Comparison of ENCODE assay signal across 15 cellular contexts in genomic region chr7:151793531-151793935, GRCh38.
DNase-seq lines count a peak whose midpoint lies in the region; ATAC-seq and TF ChIP-seq lines count a peak whose summit lies in the region.
"Had no signal": no experiment of that assay in that cellular context is flagged by ENCODE, and none has a peak within 500 bp of the region (broad histone marks: within the 10 kb centered on the region; RNA-seq: fewer than 3 reads in every experiment).

No MANE protein-coding gene starts in this region.

- POLR2A ChIA-PET in WTC11 (lab: Charles Lee), result no interaction called here
- POLR2A ChIA-PET in T-cell (lab: Charles Lee), result no interaction called here

- no peaks in the 10 kb centered on the region for H3K36me3 ChIP-seq in psoas muscle (ENCODE audit: insufficient read depth in 1 of 2, low read depth in 1 of 2)
- H3K36me3 ChIP-seq: esophagus muscularis mucosa had no signal

- H3K27me3 ChIP-seq in psoas muscle (ENCODE audit: insufficient read depth in 3 of 3, low read length in 2 of 3), result no peaks in the 10 kb centered on the region
- H3K27me3 ChIP-seq: esophagus muscularis mucosa had no signal

- peaks cover 33% of the 10 kb centered on the region for H3K4me1 ChIP-seq in psoas muscle

- CTCF ChIA-PET in WTC11 (lab: Charles Lee) (interaction anchor here (1.2 to 7.9 kb wide), 3 partner anchors 10 to 57 kb away, joined by 3 to 70 read pairs (median 4); no protein-coding TSS in a partner anchor), T-cell (lab: Charles Lee) (no interaction called here)

- H3K27me3 Mint-ChIP-seq in WTC11 (ENCODE audit: low read depth) (no peaks in the 10 kb centered on the region), T-cell (no peaks in the 10 kb centered on the region)
- H3K27me3 Mint-ChIP-seq: stimulated activated naive CD8-positive, alpha-beta T cell treated with anti-CD3 and anti-CD28 coated beads, Interleukin-15, amount 100 ng/mL, for 72 hours had no signal

- H3K27ac Mint-ChIP-seq in WTC11 (no peak overlapping the region), T-cell (no peak overlapping the region)
- H3K27ac Mint-ChIP-seq: HFFc6 had no signal

- peak; percentile 72 for DNase-seq in AG08395 (ENCODE audit: low spot score)
- peak; percentile 10 for DNase-seq in WTC11 (ENCODE audit: low spot score)
- peak; percentile 71 for DNase-seq in left ventricle myocardium superior
- DNase-seq in psoas muscle, result peak; percentile 79 to 87
- DNase-seq in NCI-H187 treated with DMSO at 0.1 percent for 48 hours (lab: John Stamatoyannopoulos, UW), result no peak
- DNase-seq in kidney glomerular epithelial cell (lab: John Stamatoyannopoulos, UW), result no peak
- DNase-seq in T-cell, result no peak
- DNase-seq: activated CD4-positive, alpha-beta T cell treated with anti-CD3 and anti-CD28 coated beads for 48 hours; activated T-cell treated with anti-CD3 and anti-CD28 coated beads, Interleukin-2, amount 50 U/mL, for 4 hours; HFFc6; NCI-H1417; NCI-H446 treated with DMSO at 0.1 percent for 48 hours; stimulated activated naive CD8-positive, alpha-beta T cell treated with anti-CD3 and anti-CD28 coated beads, Interleukin-15, amount 100 ng/mL, for 72 hours had no signal

- peaks cover 25% of the 10 kb centered on the region for H3K4me1 Mint-ChIP-seq in WTC11
- H3K4me1 Mint-ChIP-seq in T-cell, result peaks cover 26 to 50% (median 43%) of the 10 kb centered on the region in 3 donors

- TF ChIP-seq CTCF in WTC11 (IDR thresholded peaks at IDR 0.05), result no peak
- TF ChIP-seq CTCF in psoas muscle (IDR thresholded peaks at IDR 0.05), result no peak

- no peak overlapping the region for H3K4me3 ChIP-seq in psoas muscle
- H3K4me3 ChIP-seq: esophagus muscularis mucosa had no signal

- WGBS in psoas muscle, 3 donors, result 69 to 82% (median 72%) methylated on average over 14 of the region's 14 CpGs

- no peak overlapping the region for H3K4me3 Mint-ChIP-seq in WTC11
- no peak overlapping the region for H3K4me3 Mint-ChIP-seq in T-cell
- H3K4me3 Mint-ChIP-seq: activated T-cell treated with anti-CD3 and anti-CD28 coated beads, Interleukin-2, amount 50 U/mL, for 4 hours; HFFc6; stimulated activated naive CD8-positive, alpha-beta T cell treated with anti-CD3 and anti-CD28 coated beads, Interleukin-15, amount 100 ng/mL, for 72 hours had no signal

- no peaks in the 10 kb centered on the region for H3K9me3 ChIP-seq in psoas muscle
- H3K9me3 ChIP-seq: esophagus muscularis mucosa had no signal

- no peak overlapping the region for H3K27ac ChIP-seq in psoas muscle

- no peaks in the 10 kb centered on the region for H3K9me3 Mint-ChIP-seq in WTC11
- H3K9me3 Mint-ChIP-seq in T-cell, result no peaks in the 10 kb centered on the region
- H3K9me3 Mint-ChIP-seq: activated T-cell treated with anti-CD3 and anti-CD28 coated beads, Interleukin-2, amount 50 U/mL, for 4 hours; HFFc6; stimulated activated naive CD8-positive, alpha-beta T cell treated with anti-CD3 and anti-CD28 coated beads, Interleukin-15, amount 100 ng/mL, for 72 hours had no signal

- intact Hi-C loops in left ventricle myocardium superior (cut with micrococcal nuclease) (no loop called here), psoas muscle (cut with DNase I) (no loop called here)

- ATAC-seq in WTC11 (no peak), left ventricle myocardium superior (peak; percentile 42), psoas muscle (peak; percentile 34 to 59 (median 38)), T-cell (replicated peaks in 1 of 4) (no peak)
- ATAC-seq in activated CD4-positive, CD25-positive, alpha-beta regulatory T cell treated with anti-CD3 and anti-CD28 coated beads, Interleukin-2, amount 50 U/mL, for 24 hours, result no peak
- ATAC-seq: activated T-cell treated with anti-CD3 and anti-CD28 coated beads, Interleukin-2, amount 50 U/mL, for 4 hours; stimulated activated naive CD8-positive, alpha-beta T cell treated with anti-CD3 and anti-CD28 coated beads, Interleukin-15, amount 100 ng/mL, for 72 hours had no signal

- H3K36me3 Mint-ChIP-seq in WTC11, result no peaks in the 10 kb centered on the region
- H3K36me3 Mint-ChIP-seq in T-cell, result no peaks in the 10 kb centered on the region

TF ChIP-seq in WTC11, 78 proteins besides CTCF, POLR2A, EP300 and RAD21 (continues in another document):
- no peak for TF ChIP-seq SMAD3 (CRISPR knock-in tag; IDR thresholded peaks at IDR 0.05; ENCODE audit: borderline replicate concordance)
- TF ChIP-seq NR3C1 (CRISPR knock-in tag; conservative IDR thresholded peaks at IDR 0.05; ENCODE audit: low read depth), result no peak
- TF ChIP-seq ZNF671 (CRISPR knock-in tag; IDR thresholded peaks at IDR 0.05), result no peak
- TF ChIP-seq, protein P1, sequence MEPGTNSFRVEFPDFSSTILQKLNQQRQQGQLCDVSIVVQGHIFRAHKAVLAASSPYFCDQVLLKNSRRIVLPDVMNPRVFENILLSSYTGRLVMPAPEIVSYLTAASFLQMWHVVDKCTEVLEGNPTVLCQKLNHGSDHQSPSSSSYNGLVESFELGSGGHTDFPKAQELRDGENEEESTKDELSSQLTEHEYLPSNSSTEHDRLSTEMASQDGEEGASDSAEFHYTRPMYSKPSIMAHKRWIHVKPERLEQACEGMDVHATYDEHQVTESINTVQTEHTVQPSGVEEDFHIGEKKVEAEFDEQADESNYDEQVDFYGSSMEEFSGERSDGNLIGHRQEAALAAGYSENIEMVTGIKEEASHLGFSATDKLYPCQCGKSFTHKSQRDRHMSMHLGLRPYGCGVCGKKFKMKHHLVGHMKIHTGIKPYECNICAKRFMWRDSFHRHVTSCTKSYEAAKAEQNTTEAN (CRISPR knock-in tag; IDR thresholded peaks at IDR 0.05), result no peak
- TF ChIP-seq, protein P2, sequence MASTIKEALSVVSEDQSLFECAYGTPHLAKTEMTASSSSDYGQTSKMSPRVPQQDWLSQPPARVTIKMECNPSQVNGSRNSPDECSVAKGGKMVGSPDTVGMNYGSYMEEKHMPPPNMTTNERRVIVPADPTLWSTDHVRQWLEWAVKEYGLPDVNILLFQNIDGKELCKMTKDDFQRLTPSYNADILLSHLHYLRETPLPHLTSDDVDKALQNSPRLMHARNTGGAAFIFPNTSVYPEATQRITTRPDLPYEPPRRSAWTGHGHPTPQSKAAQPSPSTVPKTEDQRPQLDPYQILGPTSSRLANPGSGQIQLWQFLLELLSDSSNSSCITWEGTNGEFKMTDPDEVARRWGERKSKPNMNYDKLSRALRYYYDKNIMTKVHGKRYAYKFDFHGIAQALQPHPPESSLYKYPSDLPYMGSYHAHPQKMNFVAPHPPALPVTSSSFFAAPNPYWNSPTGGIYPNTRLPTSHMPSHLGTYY (CRISPR knock-in tag; IDR thresholded peaks at IDR 0.05), result no peak
- TF ChIP-seq USF2 (CRISPR knock-in tag; IDR thresholded peaks at IDR 0.05), result no peak
- TF ChIP-seq, protein P3, sequence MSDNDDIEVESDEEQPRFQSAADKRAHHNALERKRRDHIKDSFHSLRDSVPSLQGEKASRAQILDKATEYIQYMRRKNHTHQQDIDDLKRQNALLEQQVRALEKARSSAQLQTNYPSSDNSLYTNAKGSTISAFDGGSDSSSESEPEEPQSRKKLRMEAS (CRISPR knock-in tag; IDR thresholded peaks at IDR 0.05), result no peak
- TF ChIP-seq, protein P4, sequence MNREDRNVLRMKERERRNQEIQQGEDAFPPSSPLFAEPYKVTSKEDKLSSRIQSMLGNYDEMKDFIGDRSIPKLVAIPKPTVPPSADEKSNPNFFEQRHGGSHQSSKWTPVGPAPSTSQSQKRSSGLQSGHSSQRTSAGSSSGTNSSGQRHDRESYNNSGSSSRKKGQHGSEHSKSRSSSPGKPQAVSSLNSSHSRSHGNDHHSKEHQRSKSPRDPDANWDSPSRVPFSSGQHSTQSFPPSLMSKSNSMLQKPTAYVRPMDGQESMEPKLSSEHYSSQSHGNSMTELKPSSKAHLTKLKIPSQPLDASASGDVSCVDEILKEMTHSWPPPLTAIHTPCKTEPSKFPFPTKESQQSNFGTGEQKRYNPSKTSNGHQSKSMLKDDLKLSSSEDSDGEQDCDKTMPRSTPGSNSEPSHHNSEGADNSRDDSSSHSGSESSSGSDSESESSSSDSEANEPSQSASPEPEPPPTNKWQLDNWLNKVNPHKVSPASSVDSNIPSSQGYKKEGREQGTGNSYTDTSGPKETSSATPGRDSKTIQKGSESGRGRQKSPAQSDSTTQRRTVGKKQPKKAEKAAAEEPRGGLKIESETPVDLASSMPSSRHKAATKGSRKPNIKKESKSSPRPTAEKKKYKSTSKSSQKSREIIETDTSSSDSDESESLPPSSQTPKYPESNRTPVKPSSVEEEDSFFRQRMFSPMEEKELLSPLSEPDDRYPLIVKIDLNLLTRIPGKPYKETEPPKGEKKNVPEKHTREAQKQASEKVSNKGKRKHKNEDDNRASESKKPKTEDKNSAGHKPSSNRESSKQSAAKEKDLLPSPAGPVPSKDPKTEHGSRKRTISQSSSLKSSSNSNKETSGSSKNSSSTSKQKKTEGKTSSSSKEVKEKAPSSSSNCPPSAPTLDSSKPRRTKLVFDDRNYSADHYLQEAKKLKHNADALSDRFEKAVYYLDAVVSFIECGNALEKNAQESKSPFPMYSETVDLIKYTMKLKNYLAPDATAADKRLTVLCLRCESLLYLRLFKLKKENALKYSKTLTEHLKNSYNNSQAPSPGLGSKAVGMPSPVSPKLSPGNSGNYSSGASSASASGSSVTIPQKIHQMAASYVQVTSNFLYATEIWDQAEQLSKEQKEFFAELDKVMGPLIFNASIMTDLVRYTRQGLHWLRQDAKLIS (CRISPR knock-in tag; IDR thresholded peaks at IDR 0.05; ENCODE audit: borderline replicate concordance), result no peak
- TF ChIP-seq ETV6 (CRISPR knock-in tag; IDR thresholded peaks at IDR 0.05), result no peak
- no peak for TF ChIP-seq PRRX2 (CRISPR knock-in tag; IDR thresholded peaks at IDR 0.05)
- no peak for TF ChIP-seq GRHL2 (CRISPR knock-in tag; IDR thresholded peaks at IDR 0.05; ENCODE audit: insufficient replicate concordance, severe bottlenecking)
- TF ChIP-seq ATF1 (CRISPR knock-in tag; IDR thresholded peaks at IDR 0.05), result no peak

Comparison
In these comparisons a context has a peak if more than half of its experiments do, and no peak if none do; other contexts are left out.
1. DNase-seq: peak in AG08395 (single experiment), WTC11 (single experiment), left ventricle myocardium superior (single experiment) and psoas muscle (2 of 2); none in NCI-H187 treated with DMSO at 0.1 percent for 48 hours (single experiment), kidney glomerular epithelial cell (single experiment) and T-cell (0 of 34).
2. ATAC-seq: peak in left ventricle myocardium superior (single experiment) and psoas muscle (4 of 4); none in WTC11 (single experiment), activated CD4-positive, CD25-positive, alpha-beta regulatory T cell treated with anti-CD3 and anti-CD28 coated beads, Interleukin-2, amount 50 U/mL, for 24 hours (0 of 2) and T-cell (0 of 4).